In the genomic region with DNA sequence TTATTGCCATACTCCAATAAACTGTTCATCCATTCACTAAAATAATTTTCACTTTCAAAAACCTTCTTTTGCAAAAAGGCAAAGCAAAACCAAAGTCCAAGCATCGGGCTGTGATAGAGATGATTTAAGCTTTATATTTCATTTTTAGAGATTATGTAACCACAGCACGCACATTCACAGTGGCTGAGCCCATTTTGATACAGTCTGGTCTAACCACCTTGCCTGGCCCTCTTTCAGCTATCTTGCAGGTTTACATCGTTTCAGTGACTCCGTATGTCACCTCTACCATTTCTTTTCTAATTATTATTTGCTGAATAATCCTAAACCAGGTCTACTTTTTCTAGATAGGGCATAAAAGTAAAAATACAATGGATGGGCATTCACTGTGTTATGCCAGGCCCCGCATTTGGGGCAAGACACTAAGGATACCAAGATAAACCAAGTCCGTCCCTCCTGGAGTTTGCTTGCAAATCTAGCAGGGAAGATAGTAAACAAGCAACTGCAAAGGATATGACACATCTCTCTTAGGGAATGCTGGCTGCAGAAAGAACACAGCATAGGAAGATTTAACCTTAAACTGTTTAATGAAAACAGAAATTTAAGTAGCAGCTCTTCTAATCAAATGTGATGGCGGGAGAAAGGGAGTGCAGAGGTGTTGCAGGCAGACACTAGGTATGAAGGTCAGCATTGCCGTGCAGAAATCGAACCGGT, we compare ENCODE assay signal across 8 cellular contexts. TPM values are rescaled to one million over a fixed set of nuclear protein-coding genes. Genes with fewer than 3 reads are reported as not detected.
DNase-seq lines count a peak whose midpoint lies in the region; ATAC-seq and TF ChIP-seq lines count a peak whose summit lies in the region.

No MANE protein-coding gene starts in this region.

- H3K4me3 Mint-ChIP-seq in HFFc6 = peak overlapping the region; percentile 94

- peaks cover 6% of the 10 kb centered on the region for H3K79me1 ChIP-seq in mesendoderm (ENCODE audit: low read length)

- no peak overlapping the region for H2AK5ac ChIP-seq in mesendoderm (ENCODE audit: low read length)

- H3K23ac ChIP-seq in mesendoderm (ENCODE audit: low read length) = no peak overlapping the region

- H4K5ac ChIP-seq in mesendoderm (ENCODE audit: low read length) = no peak overlapping the region

- H3K4me2 ChIP-seq in mesendoderm (ENCODE audit: low read length) = peak overlapping the region; percentile 26

- peaks cover 10% of the 10 kb centered on the region for H3K4me1 ChIP-seq in mesendoderm (ENCODE audit: control insufficient read depth, low read depth, low read length)

- peak overlapping the region; percentile 93 for H3K56ac ChIP-seq in mesendoderm (ENCODE audit: low read length)

- ATAC-seq in GM18502 (IDR thresholded peaks at IDR 0.05; ENCODE audit: poor library complexity, unreplicated experiment) = no peak

- no peak overlapping the region for H2BK15ac ChIP-seq in mesendoderm (replicated peaks; ENCODE audit: low read depth)

- peaks cover 45% of the 10 kb centered on the region for H3K79me2 ChIP-seq in mesendoderm (ENCODE audit: control insufficient read depth, insufficient read depth, low read length)

- H3K27me3 Mint-ChIP-seq in HFFc6 (ENCODE audit: insufficient read depth) = peaks cover 2% of the 10 kb centered on the region

- no peak overlapping the region for H4K8ac ChIP-seq in mesendoderm (ENCODE audit: low read depth, low read length)

- WGBS in mesendoderm (ENCODE audit: extremely low coverage, insufficient coverage, low lambda C conversion rate) = no CpG with 5 or more reads among the region's 10 CpGs

- H3K18ac ChIP-seq in mesendoderm (ENCODE audit: low read length) = no peak overlapping the region

- H3K4me1 Mint-ChIP-seq in HFFc6 (ENCODE audit: low read depth) = peaks cover 65% of the 10 kb centered on the region

- H3K36me3 ChIP-seq in brain microvascular endothelial cell (replicated peaks) (no peaks in the 10 kb centered on the region), mesendoderm (ENCODE audit: control insufficient read depth, insufficient read depth, low read length) (no peaks in the 10 kb centered on the region)

- no peaks in the 10 kb centered on the region for H3K9me3 Mint-ChIP-seq in HFFc6

- no peaks in the 10 kb centered on the region for H3K27me3 ChIP-seq in brain microvascular endothelial cell (replicated peaks)
- no peaks in the 10 kb centered on the region for H3K27me3 ChIP-seq in mesendoderm (ENCODE audit: insufficient read depth, low read length, poor library complexity)

- H2BK120ac ChIP-seq in mesendoderm (ENCODE audit: low read depth, low read length) = no peak overlapping the region

- peak overlapping the region; percentile 97 for H3K27ac ChIP-seq in 22Rv1
- H3K27ac ChIP-seq in brain microvascular endothelial cell = peak overlapping the region; percentile 81
- H3K27ac ChIP-seq in mesendoderm (ENCODE audit: low read depth, low read length) = no peak overlapping the region

- peak overlapping the region; percentile 76 for H3K4me3 ChIP-seq in brain microvascular endothelial cell (ENCODE audit: low read depth, low read length)
- peak overlapping the region; percentile 79 for H3K4me3 ChIP-seq in mesendoderm (ENCODE audit: low read length)

- in situ Hi-C loops in brain microvascular endothelial cell (cut with HindIII; ENCODE audit: low pct_ligation_motif_present, low sequenced_read_pairs) (no loop called here), KBM-7 (cut with MboI; ENCODE audit: low pct_unique_long_range_greater_than_20kb, low sequenced_read_pairs) (no loop called here)

- H2BK5ac ChIP-seq in mesendoderm (ENCODE audit: low read length) = no peak overlapping the region

- TF ChIP-seq CTCF in 22Rv1 (IDR thresholded peaks at IDR 0.05) (no peak), HFFc6 (IDR thresholded peaks at IDR 0.05) (no peak), brain microvascular endothelial cell (IDR thresholded peaks at IDR 0.05; ENCODE audit: low read depth, low read length, missing control alignments) (no peak)

- peaks cover 17% of the 10 kb centered on the region for H3K36me3 Mint-ChIP-seq in HFFc6 (ENCODE audit: low read depth)

- H3K4ac ChIP-seq in mesendoderm (ENCODE audit: low read depth, low read length) = no peak overlapping the region

- peak overlapping the region; percentile 80 for H3K27ac Mint-ChIP-seq in HFFc6

- DNase-seq in HFFc6 (peak; percentile 37), brain microvascular endothelial cell (no peak), mesendoderm (peak; percentile 30), KBM-7 (no peak), NCI-H2081 (lab: John Stamatoyannopoulos, UW) (no peak), Kasumi-1 (lab: John Stamatoyannopoulos, UW) (no peak)

- H3K9ac ChIP-seq in mesendoderm (ENCODE audit: low read length) = peak overlapping the region; percentile 95

RNA-seq across cellular contexts. Expression of gene CASP3, which starts 1.7 kb away (rescaled TPM):
- total RNA-seq in HFFc6 (2021; fragmentation: NEBNext Ultra II Directional; extraction: Animal tissue kit (Norgen Biotek cat#: 25700)) = 10 to 100 TPM; 25.8 to 31.6 (median 26.5) TPM
- polyA plus RNA-seq in mesendoderm (2013, experiment 1 of 2) = 130 TPM
- 135 TPM for polyA plus RNA-seq in mesendoderm (2013, experiment 2 of 2)

RNA-seq across cellular contexts. Expression of gene PRIMPOL, which starts 2.0 kb away (rescaled TPM):
- total RNA-seq in HFFc6 (2021; fragmentation: NEBNext Ultra II Directional; extraction: Animal tissue kit (Norgen Biotek cat#: 25700)) = 10 to 100 TPM in 4 of 6 experiments, 1 to 10 TPM in 2; 9.0 to 11.3 (median 10.8) TPM
- 3.7 TPM for polyA plus RNA-seq in mesendoderm (2013, experiment 1 of 2)
- polyA plus RNA-seq in mesendoderm (2013, experiment 2 of 2) = 3.7 TPM

Comparison
In these comparisons a context has a peak if more than half of its experiments do, and no peak if none do; other contexts are left out.
1. DNase-seq: peak in HFFc6 (single experiment) and mesendoderm (single experiment); none in brain microvascular endothelial cell (single experiment), KBM-7 (single experiment), NCI-H2081 (0 of 2) and Kasumi-1 (0 of 2).